19 cellular contexts compared by ENCODE assay signal in the genomic region with DNA sequence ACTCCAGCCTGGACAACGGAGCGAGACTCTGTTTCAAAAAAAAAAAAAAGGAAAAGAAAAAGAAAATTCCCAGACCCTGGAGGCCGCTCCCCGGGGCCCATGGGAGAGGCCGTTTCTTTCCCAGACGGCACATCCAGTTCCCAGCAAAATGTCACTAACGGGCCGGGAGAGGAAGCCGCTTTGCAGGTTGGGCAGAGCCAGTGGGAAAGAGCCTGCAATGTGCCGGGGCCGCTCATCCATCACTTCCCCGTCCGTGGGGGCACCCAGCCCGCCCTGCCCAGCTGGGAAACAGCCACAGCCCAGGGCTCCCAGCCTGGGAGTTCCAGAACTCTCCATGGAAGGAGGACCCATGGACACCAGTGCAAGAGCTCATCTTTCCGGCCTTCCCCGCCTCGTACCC. TPM values are rescaled to one million over a fixed set of nuclear protein-coding genes. Genes with fewer than 3 reads are reported as not detected.
A peak's percentile ranks its signal among the peaks of the same experiment; 100 is the strongest.
DNase-seq lines count a peak whose midpoint lies in the region; ATAC-seq, FAIRE-seq and TF ChIP-seq lines count a peak whose summit lies in the region.
"Had no signal": no experiment of that assay in that cellular context is flagged by ENCODE, and none has a peak within 500 bp of the region (broad histone marks: within the 10 kb centered on the region; RNA-seq: fewer than 3 reads in every experiment).

No MANE protein-coding gene starts in this region.

- peak overlapping the region; percentile 53 for H3K4me2 ChIP-seq in BLaER1
- peak overlapping the region in 8 of 11 experiments; percentile 17 to 61 (median 48); a peak in 12 of 22 replicates for H3K4me2 ChIP-seq in BLaER1 treated with 17β-estradiol and CSF1 and Interleukin-3, amounts not matched to agents 10 nM and 100 nM
- H3K4me2 ChIP-seq: A549 had no signal

- no peak for TF ChIP-seq POLR2A in H54 (IDR thresholded peaks at IDR 0.05; ENCODE audit: low read depth, low read length)

- H3K9me3 ChIP-seq in BLaER1 (no peaks in the 10 kb centered on the region), psoas muscle (no peaks in the 10 kb centered on the region)
- peaks cover 0 to 2% (median 0%) of the 10 kb centered on the region in 11 experiments; a peak in 2 of 22 replicates for H3K9me3 ChIP-seq in BLaER1 treated with 17β-estradiol and CSF1 and Interleukin-3, amounts not matched to agents 10 nM and 100 nM (replicated peaks in 1 of 11)
- H3K9me3 ChIP-seq: A549 had no signal

- no peak overlapping the region for H3K4me3 ChIP-seq in BLaER1
- no peak overlapping the region for H3K4me3 ChIP-seq in BLaER1 treated with 17β-estradiol and CSF1 and Interleukin-3, amounts not matched to agents 10 nM and 100 nM
- no peak overlapping the region for H3K4me3 ChIP-seq in psoas muscle
- H3K4me3 ChIP-seq: A549, GM23248 had no signal

- no peak for TF ChIP-seq CTCF in psoas muscle (IDR thresholded peaks at IDR 0.05)

- H3K36me3 ChIP-seq in BLaER1 (peaks cover 41% of the 10 kb centered on the region), psoas muscle (ENCODE audit: insufficient read depth in 1 of 2, low read depth in 1 of 2) (no peaks in the 10 kb centered on the region)
- peaks cover 0 to 7% (median 0%) of the 10 kb centered on the region in 11 experiments; a peak in 8 of 22 replicates for H3K36me3 ChIP-seq in BLaER1 treated with 17β-estradiol and CSF1 and Interleukin-3, amounts not matched to agents 10 nM and 100 nM

- ATAC-seq in left ventricle myocardium superior (peak; percentile 34), psoas muscle (no peak), HG02884 (IDR thresholded peaks at IDR 0.05; ENCODE audit: unreplicated experiment) (no peak)
- ATAC-seq: A549 had no signal

- H3K27me3 ChIP-seq in BLaER1, result no peaks in the 10 kb centered on the region
- 0 out of 22 replicates have a peak, but pooled peaks cover 0 to 13% (median 0%) of the 10 kb centered on the region in 11 experiments for H3K27me3 ChIP-seq in BLaER1 treated with 17β-estradiol and CSF1 and Interleukin-3, amounts not matched to agents 10 nM and 100 nM
- H3K27me3 ChIP-seq in psoas muscle (ENCODE audit: insufficient read depth in 3 of 3, low read length in 2 of 3), result peaks cover 0 to 3% (median 0%) of the 10 kb centered on the region in 3 donors

- peaks cover 100% of the 10 kb centered on the region for H4K20me1 ChIP-seq in BLaER1
- H4K20me1 ChIP-seq in BLaER1 treated with 17β-estradiol and CSF1 and Interleukin-3, amounts not matched to agents 10 nM and 100 nM, result peaks cover 91 to 98% (median 95%) of the 10 kb centered on the region in 11 experiments

- peaks cover 98% of the 10 kb centered on the region for H3K4me1 ChIP-seq in BLaER1
- H3K4me1 ChIP-seq in BLaER1 treated with 17β-estradiol and CSF1 and Interleukin-3, amounts not matched to agents 10 nM and 100 nM, result peaks cover 5 to 96% (median 82%) of the 10 kb centered on the region in 10 experiments; a peak in 19 of 20 replicates
- H3K4me1 ChIP-seq in psoas muscle, result peaks cover 16% of the 10 kb centered on the region

- WGBS in psoas muscle, 3 donors, result 72 to 85% (median 81%) methylated on average over 17 of the region's 17 CpGs

- DNase-seq in left ventricle myocardium superior, result no peak
- DNase-seq in psoas muscle, result no peak
- DNase-seq in NCI-H345 (lab: John Stamatoyannopoulos, UW), result no peak
- no peak for DNase-seq in H54 (ENCODE audit: insufficient read length, low spot score)
- DNase-seq in hypothalamus (lab: John Stamatoyannopoulos, UW), result no peak
- DNase-seq: CD4-positive, CD25-positive, alpha-beta regulatory T cell; DMS53; GF-D8; H7; KBM-7 had no signal

- H3K9ac ChIP-seq in BLaER1, result no peak overlapping the region
- H3K9ac ChIP-seq in BLaER1 treated with 17β-estradiol and CSF1 and Interleukin-3, amounts not matched to agents 10 nM and 100 nM, result no peak overlapping the region
- H3K9ac ChIP-seq: GM23248 had no signal

- intact Hi-C loops in left ventricle myocardium superior (cut with micrococcal nuclease) (no loop called here), psoas muscle (cut with DNase I) (no loop called here)

- H3K27ac ChIP-seq in BLaER1, result no peak overlapping the region
- no peak overlapping the region for H3K27ac ChIP-seq in BLaER1 treated with 17β-estradiol and CSF1 and Interleukin-3, amounts not matched to agents 10 nM and 100 nM
- H3K27ac ChIP-seq in psoas muscle, result peak overlapping the region; percentile 55
- H3K27ac ChIP-seq: GM23248, HL-60 had no signal

- no peak for FAIRE-seq in H54 (lab: Jason Lieb, UNC)
- FAIRE-seq: A549, GM19239 had no signal

RNA-seq across cellular contexts. Expression of a gene that starts 41.8 kb away (rescaled TPM):
- not detected for total RNA-seq in left ventricle myocardium superior
- not detected for total RNA-seq in psoas muscle
- not detected for polyA plus RNA-seq in psoas muscle
- total RNA-seq: CD4-positive, CD25-positive, alpha-beta regulatory T cell; GM23248; H7 had no signal
- polyA plus RNA-seq: A549; AG04450; BJ; CD4-positive, CD25-positive, alpha-beta regulatory T cell; GM23248 had no signal

RNA-seq across cellular contexts. Expression of a gene that starts 51.4 kb away (rescaled TPM):
- 59.0 TPM for total RNA-seq in left ventricle myocardium superior
- total RNA-seq in psoas muscle, result 10 to 100 TPM; 38.6 to 42.6 (median 38.7) TPM
- polyA plus RNA-seq in psoas muscle, result 10 to 100 TPM; 23.9 to 30.7 (median 28.5) TPM

RNA-seq across cellular contexts. Expression of a gene that starts 51.6 kb away (rescaled TPM):
- total RNA-seq in left ventricle myocardium superior (14.6 TPM), psoas muscle (10 to 100 TPM in 2 of 4 donors, 1 to 10 TPM in 2; 4.8 to 10.4 (median 9.7) TPM)
- 10 to 100 TPM in 2 of 3 donors, 1 to 10 TPM in 1; 9.0 to 15.4 (median 12.3) TPM for polyA plus RNA-seq in psoas muscle
